ENCODE assay signal across 8 cellular contexts in the genomic region with DNA sequence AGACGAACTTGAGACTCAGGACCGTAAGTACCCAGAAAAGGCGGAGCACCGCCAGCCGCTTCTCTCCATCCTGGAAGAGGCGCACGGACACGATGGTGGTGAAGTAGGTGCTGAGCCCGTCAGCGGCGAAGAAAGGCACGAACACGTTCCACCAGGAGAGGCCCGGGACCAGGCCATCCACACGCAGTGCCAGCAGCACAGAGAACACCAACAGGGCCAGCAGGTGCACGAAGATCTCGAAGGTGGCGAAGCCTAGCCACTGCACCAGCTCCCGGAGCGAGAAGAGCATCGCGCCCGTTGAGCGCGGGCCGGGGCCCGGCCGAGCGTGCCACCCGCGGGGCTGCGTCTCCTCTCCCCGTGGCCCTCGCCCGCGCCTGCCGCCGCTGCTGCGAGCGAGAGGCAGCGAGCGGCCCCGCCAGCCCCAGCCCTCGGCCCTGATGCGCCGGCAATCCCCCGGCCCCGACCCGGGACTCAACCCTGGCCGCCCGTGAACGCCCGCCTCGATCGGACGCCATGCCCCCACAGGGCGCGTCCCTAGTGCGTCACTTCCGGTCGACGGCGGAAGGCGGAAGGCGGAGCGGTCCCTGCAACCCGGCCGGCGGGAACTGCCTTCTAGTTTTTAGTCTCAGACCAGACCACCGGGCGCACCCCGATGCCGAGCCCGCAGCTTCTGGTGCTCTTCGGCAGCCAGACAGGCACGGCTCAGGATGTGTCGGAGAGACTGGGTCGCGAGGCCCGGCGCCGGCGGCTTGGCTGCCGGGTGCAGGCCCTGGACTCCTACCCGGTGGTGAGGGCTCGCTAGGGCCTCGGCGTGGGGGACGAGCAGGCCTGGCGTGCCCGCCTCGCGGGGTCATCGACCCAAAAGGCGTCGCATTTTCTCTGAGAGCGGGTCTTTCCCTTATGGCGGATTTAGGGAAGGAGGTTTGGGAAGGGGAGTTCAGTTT. TPM values are rescaled to one million over a fixed set of nuclear protein-coding genes. Genes with fewer than 3 reads are reported as not detected.
DNase-seq lines count a peak whose midpoint lies in the region; ATAC-seq, FAIRE-seq and TF ChIP-seq lines count a peak whose summit lies in the region.

TSS of gene NDOR1 (plus strand) at position 575 of the 944 bp plus-strand sequence. CDS start at position 653, 78 bp downstream.
A gene with protein sequence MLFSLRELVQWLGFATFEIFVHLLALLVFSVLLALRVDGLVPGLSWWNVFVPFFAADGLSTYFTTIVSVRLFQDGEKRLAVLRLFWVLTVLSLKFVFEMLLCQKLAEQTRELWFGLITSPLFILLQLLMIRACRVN (minus strand): TSS at position 523 of the 944 bp plus-strand sequence. CDS start 234 bp downstream, at position 289.

- H3K27ac Mint-ChIP-seq in IgD-negative memory B cell, result peak within 1 kb of the TSS; percentile 93 to 96 (median 94)
- peak within 1 kb of the TSS; percentile 95 for H3K27ac Mint-ChIP-seq in activated T-cell treated with anti-CD3 and anti-CD28 coated beads, Interleukin-2, amount 50 U/mL, for 24 hours

- no peaks in the 10 kb centered on the region for H3K9me3 Mint-ChIP-seq in IgD-negative memory B cell
- no peaks in the 10 kb centered on the region for H3K9me3 Mint-ChIP-seq in activated T-cell treated with anti-CD3 and anti-CD28 coated beads, Interleukin-2, amount 50 U/mL, for 24 hours

- FAIRE-seq in RCC 7860 (lab: Jason Lieb, UNC), result no peak

- TF ChIP-seq POLR2A in erythroblast (IDR thresholded peaks at IDR 0.05; ENCODE audit: low read length), result peak; percentile 87

- H3K36me3 Mint-ChIP-seq in IgD-negative memory B cell, result no peaks in the 10 kb centered on the region
- H3K36me3 Mint-ChIP-seq in activated T-cell treated with anti-CD3 and anti-CD28 coated beads, Interleukin-2, amount 50 U/mL, for 24 hours (ENCODE audit: low read depth), result peaks cover 64% of the 10 kb centered on the region

- peaks cover 23 to 24% (median 24%) of the 10 kb centered on the region in 3 donors for H3K4me1 Mint-ChIP-seq in IgD-negative memory B cell
- H3K4me1 Mint-ChIP-seq in activated T-cell treated with anti-CD3 and anti-CD28 coated beads, Interleukin-2, amount 50 U/mL, for 24 hours (ENCODE audit: low read depth), result peaks cover 49% of the 10 kb centered on the region

- peak within 1 kb of the TSS; percentile 90 to 96 (median 94) for H3K4me3 Mint-ChIP-seq in IgD-negative memory B cell
- peak within 1 kb of the TSS; percentile 95 for H3K4me3 Mint-ChIP-seq in activated T-cell treated with anti-CD3 and anti-CD28 coated beads, Interleukin-2, amount 50 U/mL, for 24 hours

- no peaks in the 10 kb centered on the region for H3K27me3 Mint-ChIP-seq in IgD-negative memory B cell
- H3K27me3 Mint-ChIP-seq in activated T-cell treated with anti-CD3 and anti-CD28 coated beads, Interleukin-2, amount 50 U/mL, for 24 hours, result no peaks in the 10 kb centered on the region

- DNase-seq in Ammon's horn (ENCODE audit: low spot score) (peak; percentile 94), RCC 7860 (ENCODE audit: low spot score) (peak; percentile 64), erythroblast (lab: John Stamatoyannopoulos, UW) (peak; percentile 94 to 96), mucosa of gallbladder (ENCODE audit: low spot score) (peak; percentile 92)
- peak; percentile 97 for DNase-seq in activated T-cell treated with anti-CD3 and anti-CD28 coated beads, Interleukin-2, amount 50 U/mL, for 24 hours
- peak; percentile 93 to 94 for DNase-seq in stimulated activated CD8-positive, alpha-beta memory T cell treated with anti-CD3 and anti-CD28 coated beads, Interleukin-2, amount 100 ng/mL, for 48 hours (ENCODE audit: low read depth in 2 of 2)

- ATAC-seq in GM19324 (IDR thresholded peaks at IDR 0.05; ENCODE audit: low FRiP score, unreplicated experiment), result peak; percentile 44

RNA-seq across cellular contexts. Expression of gene NDOR1, which starts in this region (rescaled TPM):
- 7.6 TPM for polyA plus RNA-seq in IgD-negative memory B cell
- total RNA-seq in mucosa of gallbladder, result 29.5 TPM

RNA-seq across cellular contexts. Expression of the second gene that starts in this region (rescaled TPM):
- polyA plus RNA-seq in IgD-negative memory B cell, result 106 TPM
- total RNA-seq in mucosa of gallbladder, result 37.6 TPM

Comparison
In these comparisons a context has a peak if more than half of its experiments do, and no peak if none do; other contexts are left out.
1. Peak in every context shown above with its lines: DNase-seq and ATAC-seq.